In genomic region chr12:57745485-57745881, GRCh38 we compare ENCODE assay signal across 7 cellular contexts. TPM values are rescaled to one million over a fixed set of nuclear protein-coding genes. Genes with fewer than 3 reads are reported as not detected.
DNase-seq lines count a peak whose midpoint lies in the region; ATAC-seq and TF ChIP-seq lines count a peak whose summit lies in the region.

No MANE protein-coding gene starts in this region.

- H3K4me3 Mint-ChIP-seq in activated CD8-positive, alpha-beta T cell treated with anti-CD3 and anti-CD28 coated beads, Interleukin-2, amount 10 ng/mL, durations not matched to agents 7 days and 5 days, result peak overlapping the region; percentile 92
- H3K4me3 Mint-ChIP-seq in stimulated activated effector memory CD8-positive, alpha-beta T cell treated with anti-CD3 and anti-CD28 coated beads, Interleukin-12 subunit alpha, Interleukin-12 subunit beta, amount 100 ng/mL, for 72 hours, result peak overlapping the region; percentile 91

- peaks cover 21% of the 10 kb centered on the region for H3K79me2 ChIP-seq in hepatocyte

- H3K9me3 ChIP-seq in hepatocyte (ENCODE audit: low read depth), result no peaks in the 10 kb centered on the region

- H3K27ac ChIP-seq in HL-60 (replicated peaks) (peak overlapping the region; percentile 84), hepatocyte (peak overlapping the region; percentile 97)

- H3K9me2 ChIP-seq in hepatocyte (replicated peaks; ENCODE audit: insufficient read depth), result no peaks in the 10 kb centered on the region

- H3K4me1 Mint-ChIP-seq in activated CD8-positive, alpha-beta T cell treated with anti-CD3 and anti-CD28 coated beads, Interleukin-2, amount 10 ng/mL, durations not matched to agents 7 days and 5 days (ENCODE audit: low read depth), result peaks cover 55% of the 10 kb centered on the region
- peaks cover 58% of the 10 kb centered on the region for H3K4me1 Mint-ChIP-seq in stimulated activated effector memory CD8-positive, alpha-beta T cell treated with anti-CD3 and anti-CD28 coated beads, Interleukin-12 subunit alpha, Interleukin-12 subunit beta, amount 100 ng/mL, for 72 hours

- no peak for DNase-seq in HL-60 (ENCODE audit: low read depth in 1 of 2, low spot score in 1 of 2)
- DNase-seq in activated CD8-positive, alpha-beta T cell treated with anti-CD3 and anti-CD28 coated beads, Interleukin-2, amount 10 ng/mL, durations not matched to agents 7 days and 5 days, result no peak
- no peak for DNase-seq in hepatocyte (ENCODE audit: low spot score)
- no peak for DNase-seq in stimulated activated effector memory CD8-positive, alpha-beta T cell treated with anti-CD3 and anti-CD28 coated beads, Interleukin-12 subunit alpha, Interleukin-12 subunit beta, amount 100 ng/mL, for 72 hours (ENCODE audit: low spot score in 2 of 2)
- DNase-seq in NCI-H2029 (lab: John Stamatoyannopoulos, UW), result no peak
- no peak for DNase-seq in RPMI8226

- H3K4me3 ChIP-seq in HL-60 (replicated peaks; ENCODE audit: insufficient read depth, low read length) (peak overlapping the region; percentile 54), hepatocyte (peak overlapping the region; percentile 58)

- peak overlapping the region; percentile 94 for H3K27ac Mint-ChIP-seq in activated CD8-positive, alpha-beta T cell treated with anti-CD3 and anti-CD28 coated beads, Interleukin-2, amount 10 ng/mL, durations not matched to agents 7 days and 5 days
- peak overlapping the region; percentile 98 for H3K27ac Mint-ChIP-seq in stimulated activated effector memory CD8-positive, alpha-beta T cell treated with anti-CD3 and anti-CD28 coated beads, Interleukin-12 subunit alpha, Interleukin-12 subunit beta, amount 100 ng/mL, for 72 hours

- H3K9me3 Mint-ChIP-seq in activated CD8-positive, alpha-beta T cell treated with anti-CD3 and anti-CD28 coated beads, Interleukin-2, amount 10 ng/mL, durations not matched to agents 7 days and 5 days (ENCODE audit: insufficient read depth), result no peaks in the 10 kb centered on the region
- no peaks in the 10 kb centered on the region for H3K9me3 Mint-ChIP-seq in stimulated activated effector memory CD8-positive, alpha-beta T cell treated with anti-CD3 and anti-CD28 coated beads, Interleukin-12 subunit alpha, Interleukin-12 subunit beta, amount 100 ng/mL, for 72 hours

- ATAC-seq in activated CD8-positive, alpha-beta T cell treated with anti-CD3 and anti-CD28 coated beads, Interleukin-2, amount 10 ng/mL, durations not matched to agents 7 days and 5 days, result no peak
- ATAC-seq in stimulated activated effector memory CD8-positive, alpha-beta T cell treated with anti-CD3 and anti-CD28 coated beads, Interleukin-12 subunit alpha, Interleukin-12 subunit beta, amount 100 ng/mL, for 72 hours, result no peak
- ATAC-seq in GM19455 (IDR thresholded peaks at IDR 0.05; ENCODE audit: unreplicated experiment), result no peak

- no peak overlapping the region for H2AFZ ChIP-seq in hepatocyte

- H3K27me3 ChIP-seq in HL-60 (ENCODE audit: insufficient read depth, poor library complexity, severe bottlenecking) (no peaks in the 10 kb centered on the region), hepatocyte (peaks cover 30% of the 10 kb centered on the region)

- H3K36me3 Mint-ChIP-seq in activated CD8-positive, alpha-beta T cell treated with anti-CD3 and anti-CD28 coated beads, Interleukin-2, amount 10 ng/mL, durations not matched to agents 7 days and 5 days (ENCODE audit: low read depth), result peaks cover 44% of the 10 kb centered on the region
- peaks cover 69% of the 10 kb centered on the region for H3K36me3 Mint-ChIP-seq in stimulated activated effector memory CD8-positive, alpha-beta T cell treated with anti-CD3 and anti-CD28 coated beads, Interleukin-12 subunit alpha, Interleukin-12 subunit beta, amount 100 ng/mL, for 72 hours

- no peaks in the 10 kb centered on the region for H3K27me3 Mint-ChIP-seq in activated CD8-positive, alpha-beta T cell treated with anti-CD3 and anti-CD28 coated beads, Interleukin-2, amount 10 ng/mL, durations not matched to agents 7 days and 5 days (ENCODE audit: low read depth)

- TF ChIP-seq CTCF in HL-60 (IDR thresholded peaks at IDR 0.05; ENCODE audit: insufficient read depth, low read length) (no peak), hepatocyte (IDR thresholded peaks at IDR 0.05; ENCODE audit: poor library complexity) (no peak)

- CTCF ChIA-PET in activated CD8-positive, alpha-beta T cell treated with anti-CD3 and anti-CD28 coated beads, Interleukin-2, amount 10 ng/mL, durations not matched to agents 7 days and 5 days (lab: Charles Lee), result interaction anchor here (0.9 to 2.0 kb wide), 7 partner anchors 9 to 287 kb away, joined by 3 to 12 read pairs (median 4); no protein-coding TSS in a partner anchor

- peak overlapping the region; percentile 76 for H3K4me2 ChIP-seq in hepatocyte

- POLR2A ChIA-PET in activated CD8-positive, alpha-beta T cell treated with anti-CD3 and anti-CD28 coated beads, Interleukin-2, amount 10 ng/mL, durations not matched to agents 7 days and 5 days (lab: Charles Lee), result interaction anchor here (0.6 to 1.3 kb wide), 3 partner anchors 14 to 160 kb away, joined by 3 to 4 read pairs (median 3); no protein-coding TSS in a partner anchor

- peaks cover 5% of the 10 kb centered on the region for H3K4me1 ChIP-seq in hepatocyte (ENCODE audit: insufficient read depth)

- H4K20me1 ChIP-seq in hepatocyte (ENCODE audit: insufficient read depth, poor library complexity, severe bottlenecking), result no peaks in the 10 kb centered on the region

- peaks cover 3% of the 10 kb centered on the region for H3K36me3 ChIP-seq in hepatocyte (replicated peaks; ENCODE audit: insufficient read depth, low read depth)

- 54% methylated on average over 8 of the region's 8 CpGs for WGBS in hepatocyte (ENCODE audit: low lambda C conversion rate, missing lambda C conversion rate)

RNA-seq across cellular contexts. Expression of gene TSPAN31, which starts 0.6 kb away (rescaled TPM):
- 10 to 100 TPM; 12.9 to 13.3 TPM for total RNA-seq in activated CD8-positive, alpha-beta T cell treated with anti-CD3 and anti-CD28 coated beads, Interleukin-2, amount 10 ng/mL, durations not matched to agents 7 days and 5 days
- 77.6 and 81.3 TPM in 2 replicates for total RNA-seq in hepatocyte
- polyA plus RNA-seq in hepatocyte, result 54.9 and 69.2 TPM in 2 replicates

RNA-seq across cellular contexts. Expression of gene CDK4, which starts 6.6 kb away (rescaled TPM):
- total RNA-seq in activated CD8-positive, alpha-beta T cell treated with anti-CD3 and anti-CD28 coated beads, Interleukin-2, amount 10 ng/mL, durations not matched to agents 7 days and 5 days, result 100 to 1,000 TPM; 132 to 146 TPM
- 306 and 339 TPM in 2 replicates for total RNA-seq in hepatocyte
- polyA plus RNA-seq in hepatocyte, result 308 and 315 TPM in 2 replicates

RNA-seq across cellular contexts. Expression of gene AGAP2, which starts 6.9 kb away (rescaled TPM):
- 10 to 100 TPM; 68.6 to 72.5 TPM for total RNA-seq in activated CD8-positive, alpha-beta T cell treated with anti-CD3 and anti-CD28 coated beads, Interleukin-2, amount 10 ng/mL, durations not matched to agents 7 days and 5 days
- total RNA-seq in hepatocyte, result 0.33 and 0.76 TPM in 2 replicates
- 0.04 TPM in 2 replicates for polyA plus RNA-seq in hepatocyte

RNA-seq across cellular contexts. Expression of gene MARCHF9, which starts 9.4 kb away (rescaled TPM):
- 10 to 100 TPM; 23.6 to 24.4 TPM for total RNA-seq in activated CD8-positive, alpha-beta T cell treated with anti-CD3 and anti-CD28 coated beads, Interleukin-2, amount 10 ng/mL, durations not matched to agents 7 days and 5 days
- total RNA-seq in hepatocyte, result 14.6 and 16.9 TPM in 2 replicates
- polyA plus RNA-seq in hepatocyte, result 13.6 and 14.8 TPM in 2 replicates

RNA-seq across cellular contexts. Expression of gene CYP27B1, which starts 21.4 kb away (rescaled TPM):
- total RNA-seq in activated CD8-positive, alpha-beta T cell treated with anti-CD3 and anti-CD28 coated beads, Interleukin-2, amount 10 ng/mL, durations not matched to agents 7 days and 5 days, result 1 to 10 TPM; 2.3 to 2.6 TPM
- 0.23 and 2.9 TPM in 2 replicates for total RNA-seq in hepatocyte
- 0.89 and 2.3 TPM in 2 replicates for polyA plus RNA-seq in hepatocyte

Comparison
In these comparisons a context has a peak if more than half of its experiments do, and no peak if none do; other contexts are left out.
1. RNA of gene AGAP2, which starts 6.9 kb away (total RNA-seq): 68.6 to 72.5 TPM in activated CD8-positive, alpha-beta T cell treated with anti-CD3 and anti-CD28 coated beads, Interleukin-2, amount 10 ng/mL, durations not matched to agents 7 days and 5 days; 0.33 to 0.76 TPM in hepatocyte; every median in the first group is over 10 times any median in the second.